10 cellular contexts compared by ENCODE assay signal in the genomic region with DNA sequence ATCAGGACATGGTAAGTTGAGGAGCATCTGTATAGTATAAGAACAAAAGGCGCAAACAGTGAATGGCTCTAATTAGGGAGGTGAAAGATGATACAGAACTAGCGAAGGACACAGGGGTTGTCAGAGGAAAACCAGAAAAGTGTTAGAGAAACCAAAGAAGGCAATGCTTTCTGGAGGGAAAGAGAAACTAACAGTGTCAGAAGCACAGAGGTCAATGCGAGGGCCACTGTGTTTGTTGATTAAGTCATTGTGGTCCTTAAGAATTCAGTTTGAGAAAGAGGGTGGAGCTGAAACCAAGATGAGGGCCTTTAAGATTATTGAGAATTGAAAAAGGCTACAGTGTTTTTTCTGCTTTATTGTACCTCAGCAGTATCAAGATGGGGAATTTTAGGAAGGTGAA. TPM values are rescaled to one million over a fixed set of nuclear protein-coding genes. Genes with fewer than 3 reads are reported as not detected.
DNase-seq lines count a peak whose midpoint lies in the region; ATAC-seq, FAIRE-seq and TF ChIP-seq lines count a peak whose summit lies in the region.
"Had no signal": no experiment of that assay in that cellular context is flagged by ENCODE, and none has a peak within 500 bp of the region (broad histone marks: within the 10 kb centered on the region; RNA-seq: fewer than 3 reads in every experiment).

No MANE protein-coding gene starts in this region.

- H3K56ac ChIP-seq in mesendoderm (ENCODE audit: low read length) = no peak overlapping the region

- TF ChIP-seq CTCF in GM13976 (IDR thresholded peaks at IDR 0.05; ENCODE audit: borderline replicate concordance, control extremely low read depth, extremely low read depth, insufficient read depth, missing control alignments) = no peak
- TF ChIP-seq CTCF in choroid plexus epithelial cell (conservative IDR thresholded peaks at IDR 0.05; ENCODE audit: low read depth, low read length) = no peak
- no peak for TF ChIP-seq CTCF in breast epithelium (IDR thresholded peaks at IDR 0.05)

- H3K36me3 ChIP-seq in mesendoderm (ENCODE audit: control insufficient read depth, insufficient read depth, low read length) = no peaks in the 10 kb centered on the region
- H3K36me3 ChIP-seq in breast epithelium = no peaks in the 10 kb centered on the region

- no peaks in the 10 kb centered on the region for H3K79me2 ChIP-seq in mesendoderm (ENCODE audit: control insufficient read depth, insufficient read depth, low read length)

- peak; percentile 70 for DNase-seq in GM13976 (ENCODE audit: low spot score)
- peak; percentile 87 for DNase-seq in choroid plexus epithelial cell (ENCODE audit: low read depth)
- DNase-seq in mesendoderm = no peak
- no peak for DNase-seq in GM12892 (ENCODE audit: insufficient read length)
- DNase-seq in breast epithelium (ENCODE audit: low spot score in 2 of 2) = no peak
- DNase-seq in NOMO-1 treated with dmso at 0.1 percent for 144 hours (lab: John Stamatoyannopoulos, UW; ENCODE audit: unreplicated experiment) = no peak
- DNase-seq: Calu3, mucosa of descending colon had no signal

- in situ Hi-C loops in GM13976 (cut with MboI; ENCODE audit: low sequenced_read_pairs, unreplicated experiment) = no loop called here

- no CpG with 5 or more reads among the region's 3 CpGs for WGBS in mesendoderm (ENCODE audit: extremely low coverage, insufficient coverage, low lambda C conversion rate)

- no peak overlapping the region for H3K4ac ChIP-seq in mesendoderm (ENCODE audit: low read depth, low read length)

- no peak overlapping the region for H3K4me2 ChIP-seq in mesendoderm (ENCODE audit: low read length)

- ATAC-seq in GM21381 (IDR thresholded peaks at IDR 0.05; ENCODE audit: unreplicated experiment) (peak; percentile 96), HG03280 (IDR thresholded peaks at IDR 0.05; ENCODE audit: unreplicated experiment) (peak; percentile 96)
- ATAC-seq: mucosa of descending colon had no signal

- no peak overlapping the region for H2BK15ac ChIP-seq in mesendoderm (replicated peaks; ENCODE audit: low read depth)

- H3K9me3 ChIP-seq in breast epithelium = no peaks in the 10 kb centered on the region
- H3K9me3 ChIP-seq: mucosa of descending colon had no signal

- no peak overlapping the region for H3K18ac ChIP-seq in mesendoderm (ENCODE audit: low read length)

- no peak overlapping the region for H2BK120ac ChIP-seq in mesendoderm (ENCODE audit: low read depth, low read length)

- H2BK5ac ChIP-seq in mesendoderm (ENCODE audit: low read length) = no peak overlapping the region

- no peak overlapping the region for H3K9ac ChIP-seq in mesendoderm (ENCODE audit: low read length)

- no peaks in the 10 kb centered on the region for H3K79me1 ChIP-seq in mesendoderm (ENCODE audit: low read length)

- no peak overlapping the region for H2AK5ac ChIP-seq in mesendoderm (ENCODE audit: low read length)

- peaks cover 3% of the 10 kb centered on the region for H3K4me1 ChIP-seq in mesendoderm (ENCODE audit: control insufficient read depth, low read depth, low read length)
- no peaks in the 10 kb centered on the region for H3K4me1 ChIP-seq in breast epithelium

- intact Hi-C loops in breast epithelium (cut with DNase I; ENCODE audit: low total_unique reads) = no loop called here

- FAIRE-seq in GM12892 (lab: Jason Lieb, UNC) = no peak

- H3K4me3 ChIP-seq in choroid plexus epithelial cell (ENCODE audit: low read depth, low read length) = no peak overlapping the region
- H3K4me3 ChIP-seq in mesendoderm (ENCODE audit: low read length) = no peak overlapping the region
- no peak overlapping the region for H3K4me3 ChIP-seq in breast epithelium
- H3K4me3 ChIP-seq: mucosa of descending colon had no signal

- TF ChIP-seq POLR2A in GM12892 (IDR thresholded peaks at IDR 0.05; ENCODE audit: low read depth, low read length) = no peak
- no peak for TF ChIP-seq POLR2A in breast epithelium (IDR thresholded peaks at IDR 0.05)

- H4K5ac ChIP-seq in mesendoderm (ENCODE audit: low read length) = no peak overlapping the region

- no peak overlapping the region for H3K23ac ChIP-seq in mesendoderm (ENCODE audit: low read length)

- H3K27ac ChIP-seq in mesendoderm (ENCODE audit: low read depth, low read length) (no peak overlapping the region), breast epithelium (peak overlapping the region in 1 of 2 donors; percentile 2)

- H3K27me3 ChIP-seq in mesendoderm (ENCODE audit: insufficient read depth, low read length, poor library complexity) = no peaks in the 10 kb centered on the region
- H3K27me3 ChIP-seq in breast epithelium = no peaks in the 10 kb centered on the region

- H4K8ac ChIP-seq in mesendoderm (ENCODE audit: low read depth, low read length) = no peak overlapping the region

RNA-seq across cellular contexts. Expression of a gene that starts 28.8 kb away (rescaled TPM):
- 10.9 TPM for polyA plus RNA-seq in mesendoderm (2013, experiment 1 of 2)
- 11.5 TPM for polyA plus RNA-seq in mesendoderm (2013, experiment 2 of 2)
- 27.3 TPM for polyA plus RNA-seq in GM12892 (2012; ENCODE audit: missing spikeins)
- 10 to 100 TPM; 64.9 to 81.9 (median 75.5) TPM for total RNA-seq in breast epithelium

Comparison
In these comparisons a context has a peak if more than half of its experiments do, and no peak if none do; other contexts are left out.
1. DNase-seq: peak in GM13976 (single experiment) and choroid plexus epithelial cell (single experiment); none in mesendoderm (single experiment), GM12892 (single experiment), breast epithelium (0 of 2) and NOMO-1 treated with dmso at 0.1 percent for 144 hours (single experiment).